ENCODE assay signal across 25 cellular contexts in the genomic region with DNA sequence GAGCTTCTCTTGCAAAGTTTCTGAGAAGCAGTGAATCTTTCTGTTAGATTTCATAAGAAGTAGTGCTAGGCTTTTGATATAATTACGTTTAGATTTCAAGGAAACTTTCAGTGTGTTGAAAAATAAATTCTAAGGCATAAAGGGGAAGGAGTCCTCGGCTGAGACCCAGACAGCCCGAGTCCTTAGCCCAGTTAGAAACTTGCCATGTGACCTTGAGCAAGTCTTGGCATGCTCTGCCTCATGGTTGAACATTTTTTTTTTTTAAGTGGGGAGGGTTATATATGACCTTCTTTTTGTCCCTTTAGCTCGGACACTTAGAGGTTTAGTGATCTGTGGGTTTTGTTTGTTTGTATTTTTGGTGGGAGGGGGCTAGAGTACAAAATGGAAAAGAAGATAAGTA.
DNase-seq lines count a peak whose midpoint lies in the region; ATAC-seq, FAIRE-seq and TF ChIP-seq lines count a peak whose summit lies in the region.
"Had no signal": no experiment of that assay in that cellular context is flagged by ENCODE, and none has a peak within 500 bp of the region (broad histone marks: within the 10 kb centered on the region; RNA-seq: fewer than 3 reads in every experiment).

No MANE protein-coding gene starts in this region.

- CTCF ChIA-PET in A549 (lab: Yijun Ruan, JAX): no interaction called here

- no peaks in the 10 kb centered on the region for H3K9me3 ChIP-seq in A549
- H3K9me3 ChIP-seq: BLaER1 treated with 17β-estradiol and CSF1 and Interleukin-3, amounts not matched to agents 10 nM and 100 nM; colonic mucosa; HAP-1; prostate gland had no signal

- WGBS in A549 (ENCODE audit: missing lambda C conversion rate): 73% methylated on average over 4 of the region's 4 CpGs

- no peak for FAIRE-seq in A549 (lab: Jason Lieb, UNC)
- FAIRE-seq in bronchial epithelial cell (lab: Jason Lieb, UNC): no peak
- FAIRE-seq: G401.6 had no signal

- TF ChIP-seq CTCF in A549 (IDR thresholded peaks at IDR 0.05) (no peak), bronchial epithelial cell (IDR thresholded peaks at IDR 0.05; ENCODE audit: insufficient read depth, low read length, severe bottlenecking) (no peak)

- POLR2A ChIA-PET in A549 (lab: Yijun Ruan, JAX): no interaction called here

- H3K27me3 ChIP-seq in bronchial epithelial cell (ENCODE audit: control insufficient read depth, insufficient read depth, low read length): no peaks in the 10 kb centered on the region
- H3K27me3 ChIP-seq: BLaER1 treated with 17β-estradiol and CSF1 and Interleukin-3, amounts not matched to agents 10 nM and 100 nM; cardiac muscle cell; colonic mucosa had no signal

- H3K27ac ChIP-seq in A549: peak overlapping the region; percentile 26 to 70; a peak in 4 of 6 replicates
- H3K27ac ChIP-seq: BLaER1 treated with 17β-estradiol and CSF1 and Interleukin-3, amounts not matched to agents 10 nM and 100 nM; cardiac muscle cell; colonic mucosa; prostate gland had no signal

- TF ChIP-seq RAD21 in A549 (conservative IDR thresholded peaks at IDR 0.05 in 1 of 2, IDR thresholded peaks at IDR 0.05 in 1 of 2): no peak

- ATAC-seq in A549 (no peak), sciatic nerve (peak; percentile 38), left colon (no peak)
- ATAC-seq: stimulated activated naive B cell treated with anti-CD40 and anti-IgM and Interleukin-4, amounts not matched to agents 10 μg/mL and 1 μg/mL and 100 μg/mL, for 72 hours had no signal

- H3K4me2 ChIP-seq in A549: no peak overlapping the region

- no peak for TF ChIP-seq POLR2A in A549 (IDR thresholded peaks at IDR 0.05; ENCODE audit: low read length)

- DNase-seq in A549 (ENCODE audit: low read depth in 1 of 2, low spot score in 1 of 2) (no peak), NOMO-1 treated with dmso at 0.1 percent for 144 hours (lab: John Stamatoyannopoulos, UW; ENCODE audit: unreplicated experiment) (peak; percentile 22), bronchial epithelial cell (ENCODE audit: low read depth) (peak; percentile 59), sciatic nerve (ENCODE audit: low spot score) (no peak), left colon (no peak), ACHN (no peak), kidney tubule cell (ENCODE audit: low spot score) (no peak), SIG-M5 treated with dmso at 0.1 percent for 504 hours (lab: John Stamatoyannopoulos, UW; ENCODE audit: unreplicated experiment) (no peak)
- DNase-seq: activated B cell treated with CpG ODN at 0.5 μM for 24 hours; activated CD4-positive, alpha-beta T cell treated with anti-CD3 and anti-CD28 coated beads, Interleukin-2, amount 50 U/mL, for 4 hours; activated naive CD4-positive, alpha-beta T cell treated with anti-CD3 and anti-CD28 coated beads for 36 hours; colonic mucosa; effector memory CD4-positive, alpha-beta T cell; erythroblast; NCI-H2081 treated with DMSO at 0.1 percent for 48 hours; NCI-H345; SHP77; stimulated activated CD4-positive, alpha-beta T cell treated with anti-CD3 and anti-CD28 coated beads, Interleukin-4, amount 100 ng/mL, for 4 hours; stimulated activated naive B cell treated with anti-CD40 and anti-IgM and Interleukin-4, amounts not matched to agents 10 μg/mL and 1 μg/mL and 100 μg/mL, for 72 hours; T-helper 9 cell had no signal

- peaks cover 58% of the 10 kb centered on the region for H3K4me1 ChIP-seq in A549
- H3K4me1 ChIP-seq: colonic mucosa, prostate gland had no signal

- H3K36me3 ChIP-seq in bronchial epithelial cell (ENCODE audit: control insufficient read depth, insufficient read depth, low read length): no peaks in the 10 kb centered on the region
- H3K36me3 ChIP-seq: colonic mucosa, HAP-1, prostate gland had no signal

- intact Hi-C loops in sciatic nerve (cut with DNase I) (no loop called here), left colon (cut with DNase I, micrococcal nuclease) (no loop called here)

- no peak for TF ChIP-seq EP300 in A549 (IDR thresholded peaks at IDR 0.05)

- in situ Hi-C loops in ACHN (cut with HindIII; ENCODE audit: low pct_ligation_motif_present, low pct_unique_long_range_greater_than_20kb, low sequenced_read_pairs): no loop called here

- no peak overlapping the region for H3K4me3 ChIP-seq in A549
- no peak overlapping the region for H3K4me3 ChIP-seq in bronchial epithelial cell (ENCODE audit: low read depth, low read length)
- H3K4me3 ChIP-seq: BLaER1 treated with 17β-estradiol and CSF1 and Interleukin-3, amounts not matched to agents 10 nM and 100 nM; cardiac muscle cell; colonic mucosa; HAP-1; prostate gland had no signal

TF ChIP-seq in A549, 52 proteins besides CTCF, POLR2A, EP300 and RAD21:
- TF ChIP-seq, protein P1, sequence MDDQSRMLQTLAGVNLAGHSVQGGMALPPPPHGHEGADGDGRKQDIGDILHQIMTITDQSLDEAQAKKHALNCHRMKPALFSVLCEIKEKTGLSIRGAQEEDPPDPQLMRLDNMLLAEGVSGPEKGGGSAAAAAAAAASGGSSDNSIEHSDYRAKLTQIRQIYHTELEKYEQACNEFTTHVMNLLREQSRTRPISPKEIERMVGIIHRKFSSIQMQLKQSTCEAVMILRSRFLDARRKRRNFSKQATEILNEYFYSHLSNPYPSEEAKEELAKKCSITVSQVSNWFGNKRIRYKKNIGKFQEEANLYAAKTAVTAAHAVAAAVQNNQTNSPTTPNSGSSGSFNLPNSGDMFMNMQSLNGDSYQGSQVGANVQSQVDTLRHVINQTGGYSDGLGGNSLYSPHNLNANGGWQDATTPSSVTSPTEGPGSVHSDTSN (IDR thresholded peaks at IDR 0.05): no peak
- TF ChIP-seq FOXS1 (CRISPR knock-in tag; IDR thresholded peaks at IDR 0.05): no peak
TF ChIP-seq in A549: peak in this region for 0.

Comparison
In these comparisons a context has a peak if more than half of its experiments do, and no peak if none do; other contexts are left out.
1. DNase-seq: peak in NOMO-1 treated with dmso at 0.1 percent for 144 hours (single experiment) and bronchial epithelial cell (single experiment); none in A549 (0 of 2), sciatic nerve (single experiment), left colon (0 of 2), ACHN (single experiment), kidney tubule cell (single experiment) and SIG-M5 treated with dmso at 0.1 percent for 504 hours (single experiment).